ENCODE assay signal across 25 cellular contexts in genomic region chr5:31556461-31556860, GRCh38.
"Had no signal": no experiment of that assay in that cellular context is flagged by ENCODE, and none has a peak within 500 bp of the region (broad histone marks: within the 10 kb centered on the region; RNA-seq: fewer than 3 reads in every experiment).

No MANE protein-coding gene starts in this region.

- ATAC-seq: activated naive CD4-positive, alpha-beta T cell treated with anti-CD3 and anti-CD28 coated beads, Interleukin-2, amount 50 U/mL, for 72 hours; activated naive CD8-positive, alpha-beta T cell treated with anti-CD3 and anti-CD28 coated beads, Interleukin-2, amount 50 U/mL, for 24 hours; activated T-cell treated with anti-CD3 and anti-CD28 coated beads, Interleukin-2, amount 50 U/mL, for 4 hours; WTC11 had no signal

- H3K27ac ChIP-seq: brain microvascular endothelial cell, SK-N-MC had no signal

- H3K27me3 ChIP-seq: brain microvascular endothelial cell had no signal

- H3K4me3 ChIP-seq: SK-N-MC had no signal

- DNase-seq: activated CD4-positive, alpha-beta T cell treated with anti-CD3 and anti-CD28 coated beads for 48 hours; activated CD4-positive, alpha-beta T cell treated with anti-CD3 and anti-CD28 coated beads, Interleukin-2, amount 50 U/mL, for 4 hours; activated CD4-positive, CD25-positive, alpha-beta regulatory T cell treated with anti-CD3 and anti-CD28 coated beads, Interleukin-2, amount 50 U/mL, for 72 hours; activated CD8-positive, alpha-beta memory T cell treated with anti-CD3 and anti-CD28 coated beads for 24 hours; activated effector memory CD4-positive, alpha-beta T cell treated with anti-CD3 and anti-CD28 coated beads, Interleukin-2, amount 50 U/mL, for 16 hours; activated naive CD4-positive, alpha-beta T cell treated with Interleukin-2 at 50 U/mL for 16 hours; activated naive CD8-positive, alpha-beta T cell treated with anti-CD3 and anti-CD28 coated beads, Interleukin-2, amount 50 U/mL, for 24 hours; activated T-cell treated with anti-CD3 and anti-CD28 coated beads, Interleukin-2, amount 50 U/mL, for 4 hours; amygdala; brain microvascular endothelial cell; cerebellar nuclear complex; Karpas-422; MM.1S; NCI-H1105; NCI-H1436; NCI-H1694 treated with DMSO at 0.1 percent for 48 hours; NCI-H2029 treated with DMSO at 0.1 percent for 48 hours; NCI-H345; NCI-H510A; NCI-H526 treated with DMSO at 0.1 percent for 48 hours; NCI-H82; T-helper 9 cell had no signal
